Comparison of ENCODE assay signal across 14 cellular contexts in genomic region chr17:76845524-76845923, GRCh38. TPM values are rescaled to one million over a fixed set of nuclear protein-coding genes. Genes with fewer than 3 reads are reported as not detected.
"Had no signal": no experiment of that assay in that cellular context is flagged by ENCODE, and none has a peak within 500 bp of the region (broad histone marks: within the 10 kb centered on the region; RNA-seq: fewer than 3 reads in every experiment).

No MANE protein-coding gene starts in this region.

- H3K27ac ChIP-seq: colonic mucosa, gastroesophageal sphincter, neutrophil had no signal

- H3K4me3 ChIP-seq: colonic mucosa, gastroesophageal sphincter had no signal

- ATAC-seq: activated CD4-positive, alpha-beta T cell treated with anti-CD3 and anti-CD28 coated beads for 36 hours; activated naive CD8-positive, alpha-beta T cell treated with anti-CD3 and anti-CD28 coated beads, Interleukin-2, amount 50 U/mL, for 24 hours; gastroesophageal sphincter; sciatic nerve had no signal

- H3K36me3 Mint-ChIP-seq: type B pancreatic cell had no signal

- H3K4me1 ChIP-seq: colonic mucosa had no signal

- H3K27ac Mint-ChIP-seq: activated CD4-positive, alpha-beta memory T cell treated with anti-CD3 and anti-CD28 coated beads, Interleukin-2, amount 10 ng/mL, durations not matched to agents 7 days and 5 days; activated CD4-positive, alpha-beta T cell treated with anti-CD3 and anti-CD28 coated beads for 36 hours; activated naive CD8-positive, alpha-beta T cell treated with anti-CD3 and anti-CD28 coated beads, Interleukin-2, amount 50 U/mL, for 24 hours; activated T-helper 1 cell treated with anti-CD3 and anti-CD28 coated beads, Interleukin-12 subunit alpha, Interleukin-12 subunit beta, Interleukin-2, Interleukin-4 antibody, amounts not matched to agents 30 ng/mL and 10 ng/mL and 1 ng/mL, durations not matched to agents 14 hours and 24 hours and 36 hours; type B pancreatic cell had no signal

- DNase-seq: activated CD4-positive, alpha-beta memory T cell treated with anti-CD3 and anti-CD28 coated beads, Interleukin-2, amount 10 ng/mL, durations not matched to agents 7 days and 5 days; activated CD4-positive, alpha-beta T cell treated with anti-CD3 and anti-CD28 coated beads for 36 hours; activated naive CD4-positive, alpha-beta T cell; activated naive CD8-positive, alpha-beta T cell treated with anti-CD3 and anti-CD28 coated beads, Interleukin-2, amount 50 U/mL, for 24 hours; caudate nucleus; colonic mucosa; midbrain; posterior cingulate gyrus; stimulated activated naive CD4-positive, alpha-beta T cell treated with Interleukin-2 at 50 U/mL for 16 hours had no signal

- H3K9me3 Mint-ChIP-seq: activated CD4-positive, alpha-beta memory T cell treated with anti-CD3 and anti-CD28 coated beads, Interleukin-2, amount 10 ng/mL, durations not matched to agents 7 days and 5 days; activated naive CD8-positive, alpha-beta T cell treated with anti-CD3 and anti-CD28 coated beads, Interleukin-2, amount 50 U/mL, for 24 hours; activated T-helper 1 cell treated with anti-CD3 and anti-CD28 coated beads, Interleukin-12 subunit alpha, Interleukin-12 subunit beta, Interleukin-2, Interleukin-4 antibody, amounts not matched to agents 30 ng/mL and 10 ng/mL and 1 ng/mL, durations not matched to agents 14 hours and 24 hours and 36 hours; type B pancreatic cell had no signal

- H3K9me3 ChIP-seq: colonic mucosa, gastroesophageal sphincter, neutrophil had no signal

- H3K36me3 ChIP-seq: colonic mucosa, gastroesophageal sphincter, neutrophil had no signal

- H3K4me3 Mint-ChIP-seq: activated CD4-positive, alpha-beta memory T cell treated with anti-CD3 and anti-CD28 coated beads, Interleukin-2, amount 10 ng/mL, durations not matched to agents 7 days and 5 days; activated CD4-positive, alpha-beta T cell treated with anti-CD3 and anti-CD28 coated beads for 36 hours; activated naive CD8-positive, alpha-beta T cell treated with anti-CD3 and anti-CD28 coated beads, Interleukin-2, amount 50 U/mL, for 24 hours; activated T-helper 1 cell treated with anti-CD3 and anti-CD28 coated beads, Interleukin-12 subunit alpha, Interleukin-12 subunit beta, Interleukin-2, Interleukin-4 antibody, amounts not matched to agents 30 ng/mL and 10 ng/mL and 1 ng/mL, durations not matched to agents 14 hours and 24 hours and 36 hours; type B pancreatic cell had no signal

- H3K4me1 Mint-ChIP-seq: activated CD4-positive, alpha-beta T cell treated with anti-CD3 and anti-CD28 coated beads for 36 hours; activated naive CD8-positive, alpha-beta T cell treated with anti-CD3 and anti-CD28 coated beads, Interleukin-2, amount 50 U/mL, for 24 hours had no signal

RNA-seq across cellular contexts. Expression of gene MGAT5B, which starts 22.7 kb away (rescaled TPM):
- total RNA-seq: activated CD4-positive, alpha-beta T cell treated with anti-CD3 and anti-CD28 coated beads for 36 hours had no signal
